ENCODE assay signal across 8 cellular contexts in genomic region chr1:42456754-42457089, GRCh38. TPM values are rescaled to one million over a fixed set of nuclear protein-coding genes. Genes with fewer than 3 reads are reported as not detected.
DNase-seq lines count a peak whose midpoint lies in the region; ATAC-seq and TF ChIP-seq lines count a peak whose summit lies in the region.

No MANE protein-coding gene starts in this region.

- intact Hi-C loops in gastrocnemius medialis (cut with DNase I; ENCODE audit: low total_unique reads), result loop anchor here (5.0 to 10.0 kb wide), 2 partner anchors 282 to 716 kb away; partner anchors contain the start of genes CFAP57 and EBNA1BP2

- H3K9me3 ChIP-seq in HUES6 (ENCODE audit: control insufficient read depth, insufficient read depth, low read depth, low read length) (no peaks in the 10 kb centered on the region), gastrocnemius medialis (no peaks in the 10 kb centered on the region)

- H3K27ac ChIP-seq in HUES6 (ENCODE audit: low read depth, low read length) (peak overlapping the region; percentile 76), angular gyrus (ENCODE audit: low read depth, low read length) (peak overlapping the region; percentile 93), gastrocnemius medialis (peak overlapping the region; percentile 90 to 95 (median 94))

- H3K36me3 ChIP-seq in HUES6 (ENCODE audit: control insufficient read depth, insufficient read depth, low read length) (peaks cover 29% of the 10 kb centered on the region), gastrocnemius medialis (peaks cover 0 to 30% of the 10 kb centered on the region in 2 donors)

- H3K4me3 ChIP-seq in HUES6 (ENCODE audit: low read depth, low read length) (peak overlapping the region; percentile 77), gastrocnemius medialis (peak overlapping the region; percentile 86 to 99 (median 90))

- peak; percentile 56 for ATAC-seq in GM21423 (IDR thresholded peaks at IDR 0.05; ENCODE audit: unreplicated experiment)
- peak; percentile 38 to 53 for ATAC-seq in gastrocnemius medialis

- H3K27me3 ChIP-seq in HUES6 (ENCODE audit: control insufficient read depth, insufficient read depth, low read length) (no peaks in the 10 kb centered on the region), gastrocnemius medialis (no peaks in the 10 kb centered on the region)

- peak overlapping the region; percentile 94 for H3K9ac ChIP-seq in HUES6 (ENCODE audit: low read length)

- DNase-seq in Daoy (ENCODE audit: low read depth), result peak; percentile 73
- DNase-seq in SK-N-DZ (ENCODE audit: low spot score), result peak; percentile 35
- DNase-seq in hypothalamus (lab: John Stamatoyannopoulos, UW), result peak in 35 of 51 donors; percentile 5 to 80 (median 50)
- peak; percentile 17 to 19 for DNase-seq in gastrocnemius medialis
- DNase-seq in retina, result no peak

- TF ChIP-seq CTCF in gastrocnemius medialis (IDR thresholded peaks at IDR 0.05 in 4 of 5, conservative IDR thresholded peaks at IDR 0.05 in 1 of 5), result no peak

- TF ChIP-seq POLR2A in gastrocnemius medialis (IDR thresholded peaks at IDR 0.05), result no peak

- peaks cover 4% of the 10 kb centered on the region for H3K4me1 ChIP-seq in HUES6 (ENCODE audit: control insufficient read depth, insufficient read depth, low read length)
- peaks cover 13 to 19% of the 10 kb centered on the region in 2 donors for H3K4me1 ChIP-seq in gastrocnemius medialis

- in situ Hi-C loops in gastrocnemius medialis (cut with MboI; ENCODE audit: low sequenced_read_pairs in 4 of 4), result no loop called here

RNA-seq across cellular contexts. Expression of gene PPCS, which starts 0.4 kb away (rescaled TPM):
- 48.7 and 67.5 TPM in 2 replicates for total RNA-seq in Daoy (2014; rRNA removed; shearing (Covaris generic))
- polyA plus RNA-seq in SK-N-DZ (2014; cell fraction: cytosol; rRNA removed), result 18.5 and 24.8 TPM in 2 replicates
- 18.6 and 21.7 TPM in 2 replicates for polyA plus RNA-seq in SK-N-DZ (2014; cell fraction: nucleus; rRNA removed)
- total RNA-seq in gastrocnemius medialis, result 10 to 100 TPM; 31.7 to 55.1 (median 42.1) TPM

RNA-seq across cellular contexts. Expression of gene ZMYND12, which starts 0.9 kb away (rescaled TPM):
- total RNA-seq in Daoy (2014; rRNA removed; shearing (Covaris generic)), result 0.06 TPM in 1 of 2 replicates, not detected in the other
- 0.25 and 0.83 TPM in 2 replicates for polyA plus RNA-seq in SK-N-DZ (2014; cell fraction: cytosol; rRNA removed)
- polyA plus RNA-seq in SK-N-DZ (2014; cell fraction: nucleus; rRNA removed), result not detected in 2 replicates
- total RNA-seq in gastrocnemius medialis, result 1 to 10 TPM in 1 of 4 donors, under 1 TPM in 1, not detected in 2; 0.80 to 1.0 TPM

RNA-seq across cellular contexts. Expression of gene CCDC30, which starts 6.4 kb away (rescaled TPM):
- total RNA-seq in Daoy (2014; rRNA removed; shearing (Covaris generic)), result 0.15 and 0.34 TPM in 2 replicates
- polyA plus RNA-seq in SK-N-DZ (2014; cell fraction: cytosol; rRNA removed), result 0.16 and 0.22 TPM in 2 replicates
- polyA plus RNA-seq in SK-N-DZ (2014; cell fraction: nucleus; rRNA removed), result 0.47 and 0.79 TPM in 2 replicates
- total RNA-seq in gastrocnemius medialis, result 1 to 10 TPM in 2 of 4 donors, under 1 TPM in 2; 0.24 to 2.9 (median 0.74) TPM
